3 cellular contexts compared by ENCODE assay signal in the genomic region with DNA sequence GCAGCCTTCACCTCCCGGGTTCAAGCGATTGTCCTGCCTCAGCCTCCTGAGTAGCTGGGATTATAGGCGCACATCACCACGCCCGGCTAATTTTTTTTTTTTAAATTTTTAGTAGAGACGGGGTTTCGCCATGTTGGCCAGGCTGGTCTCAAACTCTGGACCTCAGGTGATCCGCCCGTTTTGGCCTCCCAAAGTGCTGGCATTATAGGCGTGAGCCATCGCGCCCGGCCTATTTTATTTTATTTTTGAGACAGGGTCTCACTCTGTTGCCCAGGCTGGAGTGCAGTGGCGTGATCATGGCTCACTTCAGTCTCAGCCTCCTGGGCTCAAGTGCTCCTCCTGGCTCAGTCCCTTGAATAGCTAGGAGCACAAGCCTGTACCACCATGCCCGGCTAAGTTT. TPM values are rescaled to one million over a fixed set of nuclear protein-coding genes. Genes with fewer than 3 reads are reported as not detected.
"Had no signal": no experiment of that assay in that cellular context is flagged by ENCODE, and none has a peak within 500 bp of the region (broad histone marks: within the 10 kb centered on the region; RNA-seq: fewer than 3 reads in every experiment).

No MANE protein-coding gene starts in this region.

RNA-seq across cellular contexts. Expression of a gene that starts 57.1 kb away (rescaled TPM):
- total RNA-seq: MCF 10A, OCI-LY7, PC-9 had no signal
